ENCODE assay signal across 35 cellular contexts in the genomic region with DNA sequence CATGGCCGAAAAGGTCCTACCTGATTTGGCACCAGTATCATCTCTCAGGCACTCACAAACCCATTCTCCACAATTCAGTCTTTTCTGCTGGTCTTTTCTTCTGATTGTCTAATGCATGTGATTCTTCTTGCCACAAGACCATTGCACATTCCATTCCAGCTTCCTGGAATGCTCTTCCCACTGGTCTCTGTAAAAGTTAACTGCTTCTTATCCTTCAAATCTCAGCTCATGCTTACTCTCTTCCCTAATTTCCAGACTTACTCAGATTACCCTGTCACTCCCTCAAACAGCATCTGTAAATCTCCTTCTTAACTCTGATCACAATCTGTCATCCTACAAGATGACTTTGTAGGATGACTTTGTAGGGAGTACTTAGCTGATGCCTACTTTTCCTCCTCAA.
DNase-seq lines count a peak whose midpoint lies in the region; ATAC-seq, FAIRE-seq and TF ChIP-seq lines count a peak whose summit lies in the region.
"Had no signal": no experiment of that assay in that cellular context is flagged by ENCODE, and none has a peak within 500 bp of the region (broad histone marks: within the 10 kb centered on the region; RNA-seq: fewer than 3 reads in every experiment).

No MANE protein-coding gene starts in this region.

- H2BK12ac ChIP-seq in trophoblast cell (ENCODE audit: low read length) = no peak overlapping the region

- no peak overlapping the region for H3K4ac ChIP-seq in trophoblast cell (ENCODE audit: low read depth, low read length)

- H4K20me1 ChIP-seq in Karpas-422 (ENCODE audit: insufficient read depth, low read depth, low read length) = no peaks in the 10 kb centered on the region

- no peak overlapping the region for H3K27ac ChIP-seq in Karpas-422 (ENCODE audit: low read length)
- no peak overlapping the region for H3K27ac ChIP-seq in trophoblast cell (ENCODE audit: low read depth, low read length)
- H3K27ac ChIP-seq in right cardiac atrium (ENCODE audit: low read length) = no peak overlapping the region
- H3K27ac ChIP-seq: body of pancreas, transverse colon had no signal

- H3K4me2 ChIP-seq in Karpas-422 (ENCODE audit: low read depth, low read length, poor library complexity, severe bottlenecking) (no peak overlapping the region), trophoblast cell (ENCODE audit: low read length) (no peak overlapping the region)

- intact Hi-C loops in right cardiac atrium (cut with DNase I) = no loop called here

- peak; percentile 78 for DNase-seq in G401 (ENCODE audit: low spot score)
- no peak for DNase-seq in Karpas-422
- no peak for DNase-seq in bronchial epithelial cell (ENCODE audit: low read depth)
- peak; percentile 21 to 61 for DNase-seq in trophoblast cell
- no peak for DNase-seq in right cardiac atrium
- DNase-seq in T-helper 9 cell = no peak
- no peak for DNase-seq in NCI-H2029 (lab: John Stamatoyannopoulos, UW)
- DNase-seq in T-helper 17 cell = no peak
- DNase-seq: ACHN; activated CD4-positive, alpha-beta T cell treated with anti-CD3 and anti-CD28 coated beads, Interleukin-2, amount 50 U/mL, for 4 hours; activated naive CD4-positive, alpha-beta T cell; activated T-cell treated with anti-CD3 and anti-CD28 coated beads, Interleukin-2, amount 50 U/mL, for 72 hours; BE2C; body of pancreas; CD8-positive, alpha-beta T cell; DMS 273 treated with DMSO at 0.1 percent for 48 hours; EL; glutamatergic neuron; Kasumi-1; left ventricle myocardium superior; MV-4-11; naive B cell; NCI-H1436 treated with DMSO at 0.1 percent for 48 hours; NCI-H2107; NCI-H748 treated with DMSO at 0.1 percent for 48 hours; sigmoid colon; stimulated activated CD4-positive, alpha-beta T cell treated with anti-CD3 and anti-CD28 coated beads, Interleukin-15, amount 100 ng/mL, for 24 hours; stimulated activated CD4-positive, alpha-beta T cell treated with anti-CD3 and anti-CD28 coated beads, Interleukin-4, amount 100 ng/mL, for 4 hours; transverse colon had no signal

- H2BK120ac ChIP-seq in trophoblast cell (ENCODE audit: insufficient read depth, low read length, poor library complexity) = no peak overlapping the region

- H3K36me3 ChIP-seq in Karpas-422 (ENCODE audit: insufficient read depth, low read length) = no peaks in the 10 kb centered on the region
- H3K36me3 ChIP-seq in bronchial epithelial cell (ENCODE audit: control insufficient read depth, insufficient read depth, low read length) = no peaks in the 10 kb centered on the region
- H3K36me3 ChIP-seq in trophoblast cell (ENCODE audit: control insufficient read depth in 1 of 2, insufficient read depth in 2 of 2, low read length in 2 of 2) = no peaks in the 10 kb centered on the region
- H3K36me3 ChIP-seq: BE2C, sigmoid colon, transverse colon had no signal

- peak; percentile 88 for FAIRE-seq in bronchial epithelial cell (lab: Jason Lieb, UNC)
- FAIRE-seq: GM12891, HepG2, islet of Langerhans, TTC549 had no signal

- WGBS in trophoblast cell (ENCODE audit: extremely low coverage, insufficient coverage, insufficient read length) = no CpG with 5 or more reads among the region's 1 CpG
- 98% methylated on average over 1 of the region's 1 CpG for WGBS in right cardiac atrium

- no peak overlapping the region for H2AK5ac ChIP-seq in trophoblast cell (ENCODE audit: low read length)

- no peak overlapping the region for H4K8ac ChIP-seq in trophoblast cell (ENCODE audit: low read depth, low read length)

- H3K14ac ChIP-seq in trophoblast cell (ENCODE audit: low read length) = no peak overlapping the region

- H2BK5ac ChIP-seq in trophoblast cell (ENCODE audit: low read depth, low read length, poor library complexity) = no peak overlapping the region

- ATAC-seq in right cardiac atrium (no peak), T-helper 17 cell (no peak)
- ATAC-seq: activated T-cell treated with anti-CD3 and anti-CD28 coated beads, Interleukin-2, amount 50 U/mL, for 72 hours; body of pancreas; CD8-positive, alpha-beta T cell; HCT116; HepG2 had no signal

- H3K4me1 Mint-ChIP-seq in T-helper 17 cell = no peaks in the 10 kb centered on the region
- H3K4me1 Mint-ChIP-seq: naive B cell had no signal

- H3K79me1 ChIP-seq in trophoblast cell (ENCODE audit: low read length) = no peaks in the 10 kb centered on the region

- H3K27me3 Mint-ChIP-seq in T-helper 17 cell = no peaks in the 10 kb centered on the region
- H3K27me3 Mint-ChIP-seq: naive B cell had no signal

- H3K27me3 ChIP-seq in Karpas-422 (ENCODE audit: low read length) = no peaks in the 10 kb centered on the region
- H3K27me3 ChIP-seq in bronchial epithelial cell (ENCODE audit: control insufficient read depth, insufficient read depth, low read length) = no peaks in the 10 kb centered on the region
- H3K27me3 ChIP-seq in trophoblast cell (ENCODE audit: insufficient read depth, low read length) = no peaks in the 10 kb centered on the region
- no peaks in the 10 kb centered on the region for H3K27me3 ChIP-seq in right cardiac atrium (ENCODE audit: control insufficient read depth, insufficient read depth)
- H3K27me3 ChIP-seq: BE2C, body of pancreas, sigmoid colon, transverse colon had no signal

- no peak overlapping the region for H4K12ac ChIP-seq in trophoblast cell (ENCODE audit: low read depth, low read length)

- H3K4me3 ChIP-seq in Karpas-422 (ENCODE audit: low read length) = no peak overlapping the region
- H3K4me3 ChIP-seq in bronchial epithelial cell (ENCODE audit: low read depth, low read length) = no peak overlapping the region
- no peak overlapping the region for H3K4me3 ChIP-seq in trophoblast cell (ENCODE audit: low read depth, low read length)
- no peak overlapping the region for H3K4me3 ChIP-seq in right cardiac atrium (ENCODE audit: low read length)
- H3K4me3 ChIP-seq: body of pancreas, sigmoid colon, transverse colon had no signal

- H3K79me2 ChIP-seq in Karpas-422 (ENCODE audit: low read length) (no peaks in the 10 kb centered on the region), trophoblast cell (ENCODE audit: control insufficient read depth, insufficient read depth, low read length, poor library complexity) (no peaks in the 10 kb centered on the region)

- TF ChIP-seq CTCF in bronchial epithelial cell (IDR thresholded peaks at IDR 0.05; ENCODE audit: insufficient read depth, low read length, severe bottlenecking) = no peak

- H3K4me3 Mint-ChIP-seq in T-helper 17 cell = no peak overlapping the region
- H3K4me3 Mint-ChIP-seq: activated T-cell treated with anti-CD3 and anti-CD28 coated beads, Interleukin-2, amount 50 U/mL, for 72 hours; CD8-positive, alpha-beta T cell; mesothelial cell of epicardium; naive B cell had no signal

- H3K23ac ChIP-seq in trophoblast cell (ENCODE audit: low read length) = no peak overlapping the region

- H3K18ac ChIP-seq in trophoblast cell (ENCODE audit: low read length) = no peak overlapping the region

- in situ Hi-C loops in G401 (cut with HindIII; ENCODE audit: low sequenced_read_pairs) = loop anchor here (25.0 kb wide), 1 partner anchor 428 kb away; the partner anchor contains the start of gene KCNJ2

- H3K9me3 ChIP-seq in Karpas-422 (ENCODE audit: low read length) (no peaks in the 10 kb centered on the region), trophoblast cell (ENCODE audit: insufficient read depth, low read depth, low read length) (no peaks in the 10 kb centered on the region), right cardiac atrium (ENCODE audit: control insufficient read depth, low read length) (no peaks in the 10 kb centered on the region), T-helper 17 cell (ENCODE audit: control insufficient read depth, low read length, poor library complexity, severe bottlenecking) (no peaks in the 10 kb centered on the region)
- H3K9me3 ChIP-seq: BE2C, sigmoid colon, transverse colon had no signal

- H3K9ac ChIP-seq in Karpas-422 (ENCODE audit: low read length) (no peak overlapping the region), trophoblast cell (ENCODE audit: low read length) (no peak overlapping the region)

- H2AFZ ChIP-seq in Karpas-422 (ENCODE audit: low read length) = 0 out of 2 replicates have a peak overlapping the region, but pooled peaks have one; percentile 0
- H2AFZ ChIP-seq in trophoblast cell (ENCODE audit: insufficient read depth, low read length, poor library complexity) = no peak overlapping the region

- H3K9me2 ChIP-seq in Karpas-422 (replicated peaks; ENCODE audit: insufficient read depth, low read length) = no peaks in the 10 kb centered on the region

- no peaks in the 10 kb centered on the region for H3K36me3 Mint-ChIP-seq in T-helper 17 cell (ENCODE audit: low read depth)
- H3K36me3 Mint-ChIP-seq: CD8-positive, alpha-beta T cell; naive B cell had no signal

- H4K91ac ChIP-seq in trophoblast cell (ENCODE audit: low read depth, low read length) = no peak overlapping the region

- H3K27ac Mint-ChIP-seq in T-helper 17 cell = no peak overlapping the region
- H3K27ac Mint-ChIP-seq: activated T-cell treated with anti-CD3 and anti-CD28 coated beads, Interleukin-2, amount 50 U/mL, for 72 hours; CD8-positive, alpha-beta T cell; mesothelial cell of epicardium had no signal

- peaks cover 27% of the 10 kb centered on the region for H3K4me1 ChIP-seq in Karpas-422 (ENCODE audit: low read length)
- peaks cover 0 to 3% of the 10 kb centered on the region in 2 experiments for H3K4me1 ChIP-seq in trophoblast cell (ENCODE audit: control insufficient read depth in 1 of 2, insufficient read depth in 2 of 2, low read length in 2 of 2)
- H3K4me1 ChIP-seq in right cardiac atrium (ENCODE audit: control insufficient read depth, insufficient read depth, low read length) = no peaks in the 10 kb centered on the region
- H3K4me1 ChIP-seq: BE2C, body of pancreas, transverse colon had no signal

Comparison
In these comparisons a context has a peak if more than half of its experiments do, and no peak if none do; other contexts are left out.
1. DNase-seq: peak in G401 (single experiment) and trophoblast cell (2 of 2); none in Karpas-422 (single experiment), bronchial epithelial cell (single experiment), right cardiac atrium (0 of 3), T-helper 9 cell (single experiment), NCI-H2029 (single experiment) and T-helper 17 cell (0 of 3).